34 cellular contexts compared by ENCODE assay signal in genomic region chr12:14839262-14839661, GRCh38. TPM values are rescaled to one million over a fixed set of nuclear protein-coding genes. Genes with fewer than 3 reads are reported as not detected.
"Had no signal": no experiment of that assay in that cellular context is flagged by ENCODE, and none has a peak within 500 bp of the region (broad histone marks: within the 10 kb centered on the region; RNA-seq: fewer than 3 reads in every experiment).

No MANE protein-coding gene starts in this region.

- H3K9me3 ChIP-seq: esophagus muscularis mucosa, gastrocnemius medialis, heart left ventricle had no signal

- H3K36me3 ChIP-seq: brain microvascular endothelial cell, esophagus muscularis mucosa, gastrocnemius medialis, heart left ventricle had no signal

- H3K27ac ChIP-seq: brain microvascular endothelial cell, esophagus muscularis mucosa, foreskin keratinocyte, gastrocnemius medialis, heart left ventricle had no signal

- DNase-seq: activated CD4-positive, alpha-beta memory T cell treated with anti-CD3 and anti-CD28 coated beads for 36 hours; activated CD4-positive, alpha-beta T cell treated with anti-CD3 and anti-CD28 coated beads for 36 hours; activated CD4-positive, alpha-beta T cell treated with anti-CD3 and anti-CD28 coated beads, Interleukin-2, amount 10 ng/mL, durations not matched to agents 24 days and 14 days; activated CD4-positive, CD25-positive, alpha-beta regulatory T cell; activated CD4-positive, CD25-positive, alpha-beta regulatory T cell treated with anti-CD3 and anti-CD28 coated beads, Interleukin-2, amount 50 U/mL, for 72 hours; activated CD8-positive, alpha-beta memory T cell treated with anti-CD3 and anti-CD28 coated beads, Interleukin-2, amount 10 ng/mL, durations not matched to agents 7 days and 5 days; activated CD8-positive, alpha-beta memory T cell treated with anti-CD3 and anti-CD28 coated beads, Interleukin-2, amount 50 U/mL, for 4 hours; activated CD8-positive, alpha-beta T cell treated with anti-CD3 and anti-CD28 coated beads, Interleukin-2, amount 10 ng/mL, durations not matched to agents 7 days and 5 days; activated gamma-delta T cell; activated naive CD4-positive, alpha-beta T cell; activated naive CD4-positive, alpha-beta T cell treated with anti-CD3 and anti-CD28 coated beads, Interleukin-2, amount 10 ng/mL, durations not matched to agents 7 days and 5 days; activated naive CD8-positive, alpha-beta T cell treated with anti-CD3 and anti-CD28 coated beads, Interleukin-2, amount 10 ng/mL, durations not matched to agents 7 days and 5 days; activated T-cell treated with anti-CD3 and anti-CD28 coated beads, Interleukin-2, amount 50 U/mL, for 1 hour; activated T-cell treated with anti-CD3 and anti-CD28 coated beads, Interleukin-2, amount 50 U/mL, for 48 hours; amniotic stem cell; anterior cingulate cortex; brain microvascular endothelial cell; caudate nucleus; cortex of kidney; dermis blood vessel endothelial cell; effector CD4-positive, alpha-beta T cell; effector memory CD8-positive, alpha-beta T cell; foreskin keratinocyte; gastrocnemius medialis; glutamatergic neuron; heart left ventricle; T-helper 2 cell had no signal

- ATAC-seq: activated CD4-positive, alpha-beta T cell treated with anti-CD3 and anti-CD28 coated beads for 36 hours; activated CD8-positive, alpha-beta memory T cell treated with anti-CD3 and anti-CD28 coated beads, Interleukin-2, amount 10 ng/mL, durations not matched to agents 7 days and 5 days; activated CD8-positive, alpha-beta T cell treated with anti-CD3 and anti-CD28 coated beads, Interleukin-2, amount 10 ng/mL, durations not matched to agents 7 days and 5 days; activated naive CD4-positive, alpha-beta T cell treated with anti-CD3 and anti-CD28 coated beads, Interleukin-2, amount 50 U/mL, for 72 hours; effector memory CD8-positive, alpha-beta T cell; foreskin keratinocyte; gastrocnemius medialis; heart left ventricle had no signal

- H3K4me3 ChIP-seq: esophagus muscularis mucosa, gastrocnemius medialis, heart left ventricle had no signal

- H3K27me3 ChIP-seq: brain microvascular endothelial cell, esophagus muscularis mucosa, foreskin keratinocyte, gastrocnemius medialis, heart left ventricle had no signal

RNA-seq across cellular contexts. Expression of gene ART4, which starts 4.1 kb away (rescaled TPM):
- total RNA-seq: activated CD4-positive, alpha-beta memory T cell treated with anti-CD3 and anti-CD28 coated beads for 36 hours; activated CD4-positive, alpha-beta T cell treated with anti-CD3 and anti-CD28 coated beads for 36 hours; activated CD4-positive, alpha-beta T cell treated with anti-CD3 and anti-CD28 coated beads, Interleukin-2, amount 10 ng/mL, durations not matched to agents 24 days and 14 days; activated CD8-positive, alpha-beta memory T cell treated with anti-CD3 and anti-CD28 coated beads for 36 hours; activated CD8-positive, alpha-beta memory T cell treated with anti-CD3 and anti-CD28 coated beads, Interleukin-2, amount 10 ng/mL, durations not matched to agents 7 days and 5 days; activated CD8-positive, alpha-beta T cell treated with anti-CD3 and anti-CD28 coated beads, Interleukin-2, amount 10 ng/mL, durations not matched to agents 7 days and 5 days; activated naive CD4-positive, alpha-beta T cell treated with anti-CD3 and anti-CD28 coated beads, Interleukin-2, amount 50 U/mL, for 72 hours; activated naive CD8-positive, alpha-beta T cell treated with anti-CD3 and anti-CD28 coated beads, Interleukin-2, amount 10 ng/mL, durations not matched to agents 7 days and 5 days; activated T-helper 1 cell treated with anti-CD3 and anti-CD28 coated beads, Interleukin-12 subunit alpha, Interleukin-12 subunit beta, Interleukin-2, Interleukin-4 antibody, amounts not matched to agents 30 ng/mL and 10 ng/mL and 1 ng/mL, durations not matched to agents 14 hours and 24 hours and 36 hours; astrocyte; bronchial epithelial cell; foreskin keratinocyte; T-helper 1 cell treated with Interleukin-12 subunit alpha and Interleukin-12 subunit beta and Interleukin-4 antibody, amounts not matched to agents 30 ng/mL and 1 ng/mL, for 36 hours had no signal
- polyA plus RNA-seq: foreskin keratinocyte had no signal

RNA-seq across cellular contexts. Expression of gene SMCO3, which starts 25.3 kb away (rescaled TPM):
- total RNA-seq: activated CD4-positive, alpha-beta memory T cell treated with anti-CD3 and anti-CD28 coated beads for 36 hours; activated CD4-positive, alpha-beta T cell treated with anti-CD3 and anti-CD28 coated beads for 36 hours; activated CD4-positive, alpha-beta T cell treated with anti-CD3 and anti-CD28 coated beads, Interleukin-2, amount 10 ng/mL, durations not matched to agents 24 days and 14 days; activated CD8-positive, alpha-beta memory T cell treated with anti-CD3 and anti-CD28 coated beads for 36 hours; activated CD8-positive, alpha-beta memory T cell treated with anti-CD3 and anti-CD28 coated beads, Interleukin-2, amount 10 ng/mL, durations not matched to agents 7 days and 5 days; activated CD8-positive, alpha-beta T cell treated with anti-CD3 and anti-CD28 coated beads, Interleukin-2, amount 10 ng/mL, durations not matched to agents 7 days and 5 days; activated naive CD4-positive, alpha-beta T cell treated with anti-CD3 and anti-CD28 coated beads, Interleukin-2, amount 50 U/mL, for 72 hours; activated naive CD8-positive, alpha-beta T cell treated with anti-CD3 and anti-CD28 coated beads, Interleukin-2, amount 10 ng/mL, durations not matched to agents 7 days and 5 days; activated T-helper 1 cell treated with anti-CD3 and anti-CD28 coated beads, Interleukin-12 subunit alpha, Interleukin-12 subunit beta, Interleukin-2, Interleukin-4 antibody, amounts not matched to agents 30 ng/mL and 10 ng/mL and 1 ng/mL, durations not matched to agents 14 hours and 24 hours and 36 hours; bronchial epithelial cell; foreskin keratinocyte; T-helper 1 cell treated with Interleukin-12 subunit alpha and Interleukin-12 subunit beta and Interleukin-4 antibody, amounts not matched to agents 30 ng/mL and 1 ng/mL, for 36 hours had no signal
- polyA plus RNA-seq: foreskin keratinocyte had no signal

RNA-seq across cellular contexts. Expression of gene MGP, which starts 46.4 kb away (rescaled TPM):
- total RNA-seq: activated CD4-positive, alpha-beta memory T cell treated with anti-CD3 and anti-CD28 coated beads for 36 hours; activated CD4-positive, alpha-beta T cell treated with anti-CD3 and anti-CD28 coated beads for 36 hours; activated CD4-positive, alpha-beta T cell treated with anti-CD3 and anti-CD28 coated beads, Interleukin-2, amount 10 ng/mL, durations not matched to agents 24 days and 14 days; activated CD8-positive, alpha-beta memory T cell treated with anti-CD3 and anti-CD28 coated beads for 36 hours; activated CD8-positive, alpha-beta memory T cell treated with anti-CD3 and anti-CD28 coated beads, Interleukin-2, amount 10 ng/mL, durations not matched to agents 7 days and 5 days; activated T-helper 1 cell treated with anti-CD3 and anti-CD28 coated beads, Interleukin-12 subunit alpha, Interleukin-12 subunit beta, Interleukin-2, Interleukin-4 antibody, amounts not matched to agents 30 ng/mL and 10 ng/mL and 1 ng/mL, durations not matched to agents 14 hours and 24 hours and 36 hours; astrocyte; foreskin keratinocyte had no signal
- polyA plus RNA-seq: foreskin keratinocyte had no signal
